23 cellular contexts compared by ENCODE assay signal in genomic region chrX:109679820-109680219, GRCh38. TPM values are rescaled to one million over a fixed set of nuclear protein-coding genes. Genes with fewer than 3 reads are reported as not detected.
"Had no signal": no experiment of that assay in that cellular context is flagged by ENCODE, and none has a peak within 500 bp of the region (broad histone marks: within the 10 kb centered on the region; RNA-seq: fewer than 3 reads in every experiment).

No MANE protein-coding gene starts in this region.

- H3K27ac ChIP-seq: esophagus muscularis mucosa, gastrocnemius medialis, heart left ventricle, hepatocyte, left lung, neutrophil, pancreas, stomach, thyroid gland, vagina had no signal

- H2AFZ ChIP-seq: hepatocyte had no signal

- H3K4me3 ChIP-seq: esophagus muscularis mucosa, gastrocnemius medialis, heart left ventricle, hepatocyte, left lung, mucosa of descending colon, pancreas, stomach, thyroid gland, vagina had no signal

- H3K9me3 ChIP-seq: esophagus muscularis mucosa, gastrocnemius medialis, heart left ventricle, left lung, mucosa of descending colon, neutrophil, pancreas, stomach, thyroid gland, vagina had no signal

- H3K36me3 ChIP-seq: pancreas, vagina had no signal

- H3K27me3 ChIP-seq: esophagus muscularis mucosa, gastrocnemius medialis, hepatocyte, left lung, neutrophil, pancreas, stomach, thyroid gland, vagina had no signal

- DNase-seq: effector CD8-positive, alpha-beta T cell; endodermal cell; gastrocnemius medialis; heart left ventricle; left cardiac atrium; left lung; mesenchymal stem cell; mucosa of descending colon; naive B cell; pancreas; stimulated activated CD4-positive, alpha-beta T cell treated with anti-CD3 and anti-CD28 coated beads, Interleukin-2, amount 100 ng/mL, for 24 hours; stimulated activated CD4-positive, alpha-beta T cell treated with anti-CD3 and anti-CD28 coated beads, Interleukin-4, amount 100 ng/mL, for 24 hours; stimulated activated naive CD4-positive, alpha-beta T cell treated with Interleukin-2 at 50 U/mL for 16 hours; stomach; thyroid gland; trophoblast cell had no signal

- H3K4me1 ChIP-seq: esophagus muscularis mucosa, gastrocnemius medialis, left lung, pancreas, stomach, thyroid gland, vagina had no signal

- H3K4me2 ChIP-seq: hepatocyte had no signal

- H3K79me2 ChIP-seq: hepatocyte had no signal

RNA-seq across cellular contexts. Expression of gene KCNE5, which starts 54.8 kb away (rescaled TPM):
- total RNA-seq: epithelial cell of proximal tubule, esophagus muscularis mucosa, kidney epithelial cell, mucosa of descending colon, sciatic nerve, thyroid gland had no signal
- polyA plus RNA-seq: pancreas, stomach had no signal
